ENCODE assay signal across 24 cellular contexts in the genomic region with DNA sequence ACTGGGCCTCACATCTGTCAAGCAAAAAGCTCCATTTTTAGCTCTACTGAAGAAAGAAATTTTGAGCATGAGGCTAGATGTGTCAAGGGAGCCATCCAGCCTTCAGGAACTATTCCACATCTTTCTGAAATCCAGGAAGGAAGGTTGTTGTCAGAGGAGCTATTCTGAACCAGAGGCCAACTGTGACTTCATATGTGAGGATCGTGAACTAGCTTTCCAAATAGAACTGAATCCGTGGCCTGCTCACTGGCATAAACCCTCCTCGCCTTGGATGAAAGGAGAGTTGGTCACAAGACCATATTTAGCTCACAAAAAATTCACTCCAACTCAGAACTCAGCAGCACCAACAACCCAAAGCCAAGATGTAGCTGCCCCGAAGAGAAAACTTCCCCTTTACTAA.
DNase-seq lines count a peak whose midpoint lies in the region; ATAC-seq and TF ChIP-seq lines count a peak whose summit lies in the region.
"Had no signal": no experiment of that assay in that cellular context is flagged by ENCODE, and none has a peak within 500 bp of the region (broad histone marks: within the 10 kb centered on the region; RNA-seq: fewer than 3 reads in every experiment).

No MANE protein-coding gene starts in this region.

- intact Hi-C loops in Right ventricle myocardium inferior (cut with DNase I), result loop anchor here (10.0 kb wide), 1 partner anchor 66 kb away; no protein-coding TSS in a partner anchor
- intact Hi-C loops in cardiac septum (cut with DNase I), result loop anchor here (5.0 kb wide), 1 partner anchor 198 kb away; no protein-coding TSS in a partner anchor
- intact Hi-C loops in left ventricle myocardium inferior (cut with micrococcal nuclease), result no loop called here
- intact Hi-C loops in sciatic nerve (cut with DNase I), result no loop called here

- no peaks in the 10 kb centered on the region for H3K27me3 ChIP-seq in left ventricle myocardium inferior (ENCODE audit: low read depth)
- H3K27me3 ChIP-seq: transverse colon had no signal

- no peak for DNase-seq in Right ventricle myocardium inferior (ENCODE audit: missing footprints)
- DNase-seq in cardiac septum (ENCODE audit: low spot score), result no peak
- no peak for DNase-seq in left ventricle myocardium inferior
- DNase-seq in sciatic nerve (ENCODE audit: low spot score), result no peak
- no peak for DNase-seq in activated CD4-positive, alpha-beta T cell treated with anti-CD3 and anti-CD28 coated beads, Interleukin-2, amount 50 U/mL, for 48 hours
- DNase-seq in NCI-H748 (lab: John Stamatoyannopoulos, UW; ENCODE audit: unreplicated experiment), result no peak
- DNase-seq in hypothalamus (lab: John Stamatoyannopoulos, UW), result no peak
- DNase-seq: 8988T; activated CD4-positive, alpha-beta T cell treated with anti-CD3 and anti-CD28 coated beads, Interleukin-2, amount 50 U/mL, for 4 hours; activated CD4-positive, CD25-positive, alpha-beta regulatory T cell; cerebellar nuclear complex; GF-D8; natural killer cell; NCI-H1436 treated with DMSO at 0.1 percent for 48 hours; NCI-H2171; NCI-H510A treated with DMSO at 0.1 percent for 48 hours; NK-92 treated with Interleukin-12 subunit alpha and Interleukin-12 subunit beta, amount 100 ng/mL, for 24 hours; stimulated activated naive CD8-positive, alpha-beta T cell treated with anti-CD3 and anti-CD28 coated beads, Interleukin-15, Interleukin-2, amounts not matched to agents 100 U/mL and 50 U/mL, for 24 hours; transverse colon had no signal

- H3K27ac ChIP-seq in left ventricle myocardium inferior (replicated peaks), result peak overlapping the region; percentile 84
- H3K27ac ChIP-seq: epithelial cell of prostate, KMS-11, transverse colon had no signal

- peak; percentile 87 for ATAC-seq in Right ventricle myocardium inferior
- peak; percentile 94 for ATAC-seq in sciatic nerve
- no peak for ATAC-seq in GM21737 (IDR thresholded peaks at IDR 0.05; ENCODE audit: unreplicated experiment)
- ATAC-seq: natural killer cell; Panc1; stimulated activated naive CD8-positive, alpha-beta T cell treated with anti-CD3 and anti-CD28 coated beads, Interleukin-15, Interleukin-2, amounts not matched to agents 100 U/mL and 50 U/mL, for 24 hours had no signal

- no peak for TF ChIP-seq CTCF in left ventricle myocardium inferior (IDR thresholded peaks at IDR 0.05; ENCODE audit: borderline replicate concordance)

- no peak overlapping the region for H3K4me3 ChIP-seq in left ventricle myocardium inferior
- H3K4me3 ChIP-seq: HAP-1, transverse colon had no signal

- no peaks in the 10 kb centered on the region for H3K36me3 ChIP-seq in left ventricle myocardium inferior
- H3K36me3 ChIP-seq: HAP-1, transverse colon had no signal

- no peaks in the 10 kb centered on the region for H3K9me3 ChIP-seq in left ventricle myocardium inferior (replicated peaks)
- H3K9me3 ChIP-seq: HAP-1, transverse colon had no signal

- peaks cover 16% of the 10 kb centered on the region for H3K4me1 ChIP-seq in left ventricle myocardium inferior
- H3K4me1 ChIP-seq: HAP-1, transverse colon had no signal

Comparison
In these comparisons a context has a peak if more than half of its experiments do, and no peak if none do; other contexts are left out.
1. intact Hi-C loops: an anchor here in Right ventricle myocardium inferior (10.0 kb wide) and cardiac septum (5.0 kb wide); none called in left ventricle myocardium inferior and sciatic nerve.